24 cellular contexts compared by ENCODE assay signal in the genomic region with DNA sequence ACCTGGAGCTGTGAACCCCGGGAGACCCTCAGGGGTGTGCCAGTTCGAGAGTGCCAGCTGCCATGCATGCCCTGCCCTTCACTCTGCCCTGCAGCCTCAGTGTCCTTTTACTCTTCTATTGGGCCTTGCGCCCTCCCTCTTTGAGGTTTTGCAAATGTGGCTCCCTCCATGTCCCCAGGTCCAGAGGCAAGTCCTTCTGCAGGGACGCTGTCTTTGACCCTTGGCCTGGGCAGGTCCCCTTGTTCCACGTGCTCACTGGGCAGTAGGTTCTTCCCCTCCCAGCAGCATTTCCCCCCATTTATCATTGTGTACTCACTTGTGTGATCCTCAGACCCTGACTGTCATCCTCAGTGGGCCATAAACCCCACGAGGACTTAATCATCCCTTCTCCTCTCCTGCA.
"Had no signal": no experiment of that assay in that cellular context is flagged by ENCODE, and none has a peak within 500 bp of the region (broad histone marks: within the 10 kb centered on the region; RNA-seq: fewer than 3 reads in every experiment).

No MANE protein-coding gene starts in this region.

- H3K27ac ChIP-seq: ascending aorta, body of pancreas, cardiac muscle cell, VCaP had no signal

- H3K4me3 Mint-ChIP-seq: activated CD8-positive, alpha-beta T cell treated with anti-CD3 and anti-CD28 coated beads for 36 hours; activated naive CD8-positive, alpha-beta T cell treated with anti-CD3 and anti-CD28 coated beads, Interleukin-2, amount 50 U/mL, for 24 hours; activated T-cell treated with anti-CD3 and anti-CD28 coated beads, Interleukin-2, amount 50 U/mL, for 72 hours; T-cell had no signal

- H3K27ac Mint-ChIP-seq: activated CD8-positive, alpha-beta T cell treated with anti-CD3 and anti-CD28 coated beads for 36 hours; activated naive CD8-positive, alpha-beta T cell treated with anti-CD3 and anti-CD28 coated beads, Interleukin-2, amount 50 U/mL, for 24 hours; activated T-cell treated with anti-CD3 and anti-CD28 coated beads, Interleukin-2, amount 50 U/mL, for 72 hours; activated T-helper 2 cell treated with anti-CD3 and anti-CD28 coated beads, Interferon-gamma antibody, Interleukin-2, Interleukin-4, amounts not matched to agents 10 μg/mL and 5 μg/mL and 100 μg/mL, durations not matched to agents 14 hours and 24 hours and 36 hours; T-cell had no signal

- H3K9me3 ChIP-seq: ascending aorta, body of pancreas, MG63 had no signal

- H3K4me1 ChIP-seq: ascending aorta had no signal

- H3K9me3 Mint-ChIP-seq: activated CD8-positive, alpha-beta T cell treated with anti-CD3 and anti-CD28 coated beads for 36 hours; activated naive CD8-positive, alpha-beta T cell treated with anti-CD3 and anti-CD28 coated beads, Interleukin-2, amount 50 U/mL, for 24 hours; activated T-cell treated with anti-CD3 and anti-CD28 coated beads, Interleukin-2, amount 50 U/mL, for 72 hours; activated T-helper 2 cell treated with anti-CD3 and anti-CD28 coated beads, Interferon-gamma antibody, Interleukin-2, Interleukin-4, amounts not matched to agents 10 μg/mL and 5 μg/mL and 100 μg/mL, durations not matched to agents 14 hours and 24 hours and 36 hours; T-cell had no signal

- H3K4me1 Mint-ChIP-seq: activated naive CD8-positive, alpha-beta T cell treated with anti-CD3 and anti-CD28 coated beads, Interleukin-2, amount 50 U/mL, for 24 hours; T-cell had no signal

- H3K4me3 ChIP-seq: ascending aorta, body of pancreas, cardiac muscle cell, MG63 had no signal

- H3K27me3 ChIP-seq: ascending aorta, body of pancreas, cardiac muscle cell, MG63 had no signal

- ATAC-seq: activated CD4-positive, CD25-positive, alpha-beta regulatory T cell treated with anti-CD3 and anti-CD28 coated beads, Interleukin-2, amount 50 U/mL, for 24 hours; activated CD8-positive, alpha-beta T cell treated with anti-CD3 and anti-CD28 coated beads for 36 hours; activated naive CD8-positive, alpha-beta T cell treated with anti-CD3 and anti-CD28 coated beads, Interleukin-2, amount 50 U/mL, for 24 hours; activated T-cell treated with anti-CD3 and anti-CD28 coated beads, Interleukin-2, amount 50 U/mL, for 72 hours; body of pancreas; T-cell had no signal

- H3K36me3 ChIP-seq: cardiac muscle cell, MG63 had no signal

- DNase-seq: activated CD4-positive, alpha-beta T cell treated with anti-CD3 and anti-CD28 coated beads for 4 hours; activated CD8-positive, alpha-beta memory T cell treated with anti-CD3 and anti-CD28 coated beads, Interleukin-2, amount 50 U/mL, for 4 hours; activated CD8-positive, alpha-beta T cell treated with anti-CD3 and anti-CD28 coated beads for 36 hours; activated naive CD4-positive, alpha-beta T cell treated with anti-CD3 and anti-CD28 coated beads, Interleukin-2, amount 50 U/mL, for 16 hours; activated naive CD8-positive, alpha-beta T cell treated with anti-CD3 and anti-CD28 coated beads, Interleukin-2, amount 50 U/mL, for 24 hours; activated T-cell treated with anti-CD3 and anti-CD28 coated beads, Interleukin-2, amount 50 U/mL, for 72 hours; amniotic stem cell; body of pancreas; MG63; MV-4-11; NCI-H1092 treated with DMSO at 0.1 percent for 48 hours; NCI-H1417 treated with DMSO at 0.1 percent for 48 hours; NCI-H2029; NCI-H2107; NCI-H226; NCI-H526; SIG-M5; T-cell; T-helper 2 cell had no signal
